In genomic region chr9:94922691-94923107, GRCh38 we compare ENCODE assay signal across 10 cellular contexts.
A peak's percentile ranks its signal among the peaks of the same experiment; 100 is the strongest.
DNase-seq lines count a peak whose midpoint lies in the region; ATAC-seq and TF ChIP-seq lines count a peak whose summit lies in the region.
"Had no signal": no experiment of that assay in that cellular context is flagged by ENCODE, and none has a peak within 500 bp of the region (broad histone marks: within the 10 kb centered on the region; RNA-seq: fewer than 3 reads in every experiment).

No MANE protein-coding gene starts in this region.

- H3K4me3 Mint-ChIP-seq in activated naive CD4-positive, alpha-beta T cell treated with anti-CD3 and anti-CD28 coated beads for 36 hours = no peak overlapping the region

- no peaks in the 10 kb centered on the region for H3K27me3 ChIP-seq in mesenchymal stem cell (ENCODE audit: control insufficient read depth in 1 of 2, insufficient read depth in 1 of 2, low read length in 2 of 2)
- no peaks in the 10 kb centered on the region for H3K27me3 ChIP-seq in vagina

- no peak overlapping the region for H4K91ac ChIP-seq in mesenchymal stem cell (ENCODE audit: low read length)

- intact Hi-C loops in vagina (cut with DNase I) = no loop called here
- intact Hi-C loops in activated naive CD4-positive, alpha-beta T cell treated with anti-CD3 and anti-CD28 coated beads for 36 hours (cut with micrococcal nuclease) = no loop called here
- intact Hi-C loops in posterior vena cava (cut with DNase I) = loop anchor here in 1 of 2 donors (5.0 kb wide), 1 partner anchor 1240 kb away; no protein-coding TSS in a partner anchor

- DNase-seq in NOMO-1 (lab: John Stamatoyannopoulos, UW; ENCODE audit: unreplicated experiment in 2 of 2) (peak; percentile 2 to 19), NOMO-1 treated with dmso at 0.1 percent for 144 hours (lab: John Stamatoyannopoulos, UW; ENCODE audit: unreplicated experiment) (no peak), coronary artery (ENCODE audit: low spot score) (no peak), mesenchymal stem cell (peak; percentile 77), vagina (ENCODE audit: extremely low spot score in 2 of 2) (peak in 1 of 2 donors; percentile 94), posterior vena cava (ENCODE audit: low spot score) (no peak)
- DNase-seq in activated naive CD4-positive, alpha-beta T cell treated with anti-CD3 and anti-CD28 coated beads for 36 hours = no peak
- DNase-seq: activated CD4-positive, alpha-beta T cell treated with anti-CD3 and anti-CD28 coated beads for 48 hours; erythroblast had no signal

- 48% methylated on average over 5 of the region's 5 CpGs for WGBS in mesenchymal stem cell

- CTCF ChIA-PET in activated naive CD4-positive, alpha-beta T cell treated with anti-CD3 and anti-CD28 coated beads for 36 hours (lab: Charles Lee) = no interaction called here

- peaks cover 4% of the 10 kb centered on the region for H3K36me3 Mint-ChIP-seq in activated naive CD4-positive, alpha-beta T cell treated with anti-CD3 and anti-CD28 coated beads for 36 hours (ENCODE audit: low read depth)

- peak overlapping the region; percentile 1 for H4K8ac ChIP-seq in mesenchymal stem cell (ENCODE audit: low read length)

- H3K18ac ChIP-seq in mesenchymal stem cell (ENCODE audit: low read depth in 1 of 2, low read length in 2 of 2) = peak overlapping the region; percentile 71 to 89

- peak overlapping the region; percentile 96 for H2AK5ac ChIP-seq in mesenchymal stem cell (ENCODE audit: low read length, severe bottlenecking)

- H3K4me1 ChIP-seq in mesenchymal stem cell (ENCODE audit: control insufficient read depth, insufficient read depth, low read depth, low read length) (peaks cover 34% of the 10 kb centered on the region), vagina (peaks cover 75% of the 10 kb centered on the region)

- peak overlapping the region; percentile 41 for H2BK15ac ChIP-seq in mesenchymal stem cell (ENCODE audit: low read depth, poor library complexity, severe bottlenecking)

- H3K27ac Mint-ChIP-seq in activated naive CD4-positive, alpha-beta T cell treated with anti-CD3 and anti-CD28 coated beads for 36 hours = no peak overlapping the region

- peak overlapping the region; percentile 76 for H2BK5ac ChIP-seq in mesenchymal stem cell (ENCODE audit: low read depth, low read length, poor library complexity, severe bottlenecking)

- peak overlapping the region; percentile 80 for H3K9ac ChIP-seq in mesenchymal stem cell (ENCODE audit: low read length)

- no peak overlapping the region for H3K23ac ChIP-seq in mesenchymal stem cell (ENCODE audit: low read length in 2 of 2)

- peak overlapping the region; percentile 14 to 45 for H2BK12ac ChIP-seq in mesenchymal stem cell (ENCODE audit: low read length in 2 of 2)

- H3K79me1 ChIP-seq in mesenchymal stem cell (replicated peaks; ENCODE audit: low read length, poor library complexity, severe bottlenecking) = peaks cover 29% of the 10 kb centered on the region

- H3K9me3 ChIP-seq in mesenchymal stem cell (ENCODE audit: control insufficient read depth, low read length) (no peaks in the 10 kb centered on the region), vagina (no peaks in the 10 kb centered on the region)

- peak overlapping the region; percentile 12 for H3K4me2 ChIP-seq in mesenchymal stem cell (ENCODE audit: low read length, poor library complexity, severe bottlenecking)

- ATAC-seq in HG02970 (IDR thresholded peaks at IDR 0.05; ENCODE audit: low FRiP score, unreplicated experiment) = no peak

- H3K4me3 ChIP-seq in coronary artery (peak overlapping the region; percentile 7), mesenchymal stem cell (ENCODE audit: insufficient read depth in 1 of 2, low read depth in 1 of 2, low read length in 2 of 2) (no peak overlapping the region), vagina (no peak overlapping the region)

- no peak overlapping the region for H3K14ac ChIP-seq in mesenchymal stem cell (ENCODE audit: low read length in 2 of 2)

- TF ChIP-seq POLR2A in vagina (IDR thresholded peaks at IDR 0.05) = no peak

- H3K27ac ChIP-seq in coronary artery (peak overlapping the region; percentile 82 to 94), mesenchymal stem cell (ENCODE audit: low read length, poor library complexity, severe bottlenecking) (peak overlapping the region; percentile 100), vagina (peak overlapping the region; percentile 89)

- H2AFZ ChIP-seq in mesenchymal stem cell (ENCODE audit: low read depth, low read length) = no peak overlapping the region

- H3K36me3 ChIP-seq in mesenchymal stem cell (ENCODE audit: control insufficient read depth in 1 of 2, insufficient read depth in 2 of 2, low read depth in 1 of 2, low read length in 2 of 2) (peaks cover 0 to 25% of the 10 kb centered on the region in 2 experiments), vagina (no peaks in the 10 kb centered on the region)

- no peaks in the 10 kb centered on the region for H3K4me1 Mint-ChIP-seq in activated naive CD4-positive, alpha-beta T cell treated with anti-CD3 and anti-CD28 coated beads for 36 hours (ENCODE audit: low read depth)

- H3K27me3 Mint-ChIP-seq in activated naive CD4-positive, alpha-beta T cell treated with anti-CD3 and anti-CD28 coated beads for 36 hours (ENCODE audit: low read depth) = no peaks in the 10 kb centered on the region

- peak overlapping the region; percentile 74 for H2BK120ac ChIP-seq in mesenchymal stem cell (ENCODE audit: low read depth, low read length)

- TF ChIP-seq CTCF in coronary artery (IDR thresholded peaks at IDR 0.05) (no peak), vagina (IDR thresholded peaks at IDR 0.05) (no peak)

- peak overlapping the region; percentile 16 to 34 for H3K4ac ChIP-seq in mesenchymal stem cell (ENCODE audit: low read depth in 1 of 2, low read length in 2 of 2)

- no peaks in the 10 kb centered on the region for H3K9me3 Mint-ChIP-seq in activated naive CD4-positive, alpha-beta T cell treated with anti-CD3 and anti-CD28 coated beads for 36 hours

Comparison
In these comparisons a context has a peak if more than half of its experiments do, and no peak if none do; other contexts are left out.
1. DNase-seq: peak in NOMO-1 (2 of 2) and mesenchymal stem cell (single experiment); none in NOMO-1 treated with dmso at 0.1 percent for 144 hours (single experiment), coronary artery (single experiment), activated naive CD4-positive, alpha-beta T cell treated with anti-CD3 and anti-CD28 coated beads for 36 hours (single experiment) and posterior vena cava (single experiment).
2. Peak in every context shown above with its lines, with median percentiles within 50 percentile points of each other: H3K27ac ChIP-seq.